In the genomic region with DNA sequence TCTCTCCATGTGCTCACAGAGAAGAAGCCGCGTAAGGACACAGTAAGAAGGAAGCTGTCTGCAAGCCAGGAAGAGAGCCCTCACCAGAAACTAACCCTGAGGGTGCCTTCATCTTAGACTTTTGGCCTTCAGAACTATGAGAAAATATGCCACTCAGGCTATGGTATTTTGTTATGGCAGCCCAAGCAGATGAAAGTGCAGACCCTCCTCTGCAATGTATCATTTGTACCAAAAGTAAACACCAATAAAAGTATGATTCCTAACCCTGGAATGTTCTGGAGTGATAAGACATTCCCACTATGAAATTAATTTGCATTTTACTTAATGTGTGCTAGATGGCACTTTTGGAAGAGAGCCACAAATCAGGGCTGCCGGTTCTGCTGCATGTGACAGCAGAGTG, we compare ENCODE assay signal across 15 cellular contexts.
"Had no signal": no experiment of that assay in that cellular context is flagged by ENCODE, and none has a peak within 500 bp of the region (broad histone marks: within the 10 kb centered on the region; RNA-seq: fewer than 3 reads in every experiment).

No MANE protein-coding gene starts in this region.

- H3K27ac ChIP-seq: body of pancreas, colonic mucosa, heart left ventricle, lower lobe of right lung, stomach, testis, upper lobe of left lung had no signal

- H3K4me1 ChIP-seq: body of pancreas, colonic mucosa, heart left ventricle, lower lobe of right lung, stomach, testis, upper lobe of left lung had no signal

- DNase-seq: activated CD4-positive, alpha-beta T cell treated with anti-CD3 and anti-CD28 coated beads for 1 hour; activated CD4-positive, alpha-beta T cell treated with anti-CD3 and anti-CD28 coated beads, Interleukin-2, amount 50 U/mL, for 4 hours; activated naive CD4-positive, alpha-beta T cell treated with anti-CD3 and anti-CD28 coated beads, Interleukin-2, amount 50 U/mL, for 16 hours; body of pancreas; central memory CD4-positive, alpha-beta T cell; colonic mucosa; effector CD4-positive, alpha-beta T cell; heart left ventricle; left cardiac atrium; lower lobe of right lung; stimulated activated CD4-positive, alpha-beta T cell treated with anti-CD3 and anti-CD28 coated beads, Interleukin-1b, Interleukin-23, amount 100 ng/mL, for 48 hours; stomach; T-helper 9 cell; testis; upper lobe of left lung had no signal

- H3K9me3 ChIP-seq: body of pancreas, colonic mucosa, lower lobe of right lung, stomach, testis, upper lobe of left lung had no signal

- H3K27me3 ChIP-seq: body of pancreas, colonic mucosa, stomach, testis, upper lobe of left lung had no signal

- H3K36me3 ChIP-seq: colonic mucosa, heart left ventricle, lower lobe of right lung, stomach, upper lobe of left lung had no signal

- H3K4me3 ChIP-seq: body of pancreas, colonic mucosa, heart left ventricle, lower lobe of right lung, stomach, testis, upper lobe of left lung had no signal
